ENCODE assay signal across 29 cellular contexts in genomic region chr2:70902579-70902978, GRCh38. TPM values are rescaled to one million over a fixed set of nuclear protein-coding genes. Genes with fewer than 3 reads are reported as not detected.
DNase-seq lines count a peak whose midpoint lies in the region; ATAC-seq and TF ChIP-seq lines count a peak whose summit lies in the region.
"Had no signal": no experiment of that assay in that cellular context is flagged by ENCODE, and none has a peak within 500 bp of the region (broad histone marks: within the 10 kb centered on the region; RNA-seq: fewer than 3 reads in every experiment).

No MANE protein-coding gene starts in this region.

- H3K4me1 ChIP-seq in skeletal muscle satellite cell (ENCODE audit: control insufficient read depth, insufficient read depth, low read length): peaks cover 16% of the 10 kb centered on the region
- H3K4me1 ChIP-seq: foreskin keratinocyte had no signal

- intact Hi-C loops in Calu3 (cut with micrococcal nuclease; ENCODE audit: unreplicated experiment): no loop called here

- no peak overlapping the region for H3K27ac Mint-ChIP-seq in activated naive CD8-positive, alpha-beta T cell
- H3K27ac Mint-ChIP-seq in activated naive CD8-positive, alpha-beta T cell treated with anti-CD3 and anti-CD28 coated beads, Interleukin-2, amount 50 U/mL, for 24 hours: no peak overlapping the region
- no peak overlapping the region for H3K27ac Mint-ChIP-seq in central memory CD8-positive, alpha-beta T cell (ENCODE audit: low read depth)
- H3K27ac Mint-ChIP-seq in naive B cell (no peak overlapping the region), Calu3 (ENCODE audit: unreplicated experiment) (no peak overlapping the region)
- H3K27ac Mint-ChIP-seq: activated naive CD8-positive, alpha-beta T cell treated with anti-CD3 and anti-CD28 coated beads, Interleukin-2, amount 10 ng/mL, durations not matched to agents 7 days and 5 days; T-helper 2 cell treated with Interferon-gamma antibody and Interleukin-4, amounts not matched to agents 5 μg/mL and 100 μg/mL, for 36 hours had no signal

- H3K9me3 Mint-ChIP-seq in activated naive CD8-positive, alpha-beta T cell (ENCODE audit: low read depth): no peaks in the 10 kb centered on the region
- H3K9me3 Mint-ChIP-seq in activated naive CD8-positive, alpha-beta T cell treated with anti-CD3 and anti-CD28 coated beads, Interleukin-2, amount 50 U/mL, for 24 hours: no peaks in the 10 kb centered on the region
- no peaks in the 10 kb centered on the region for H3K9me3 Mint-ChIP-seq in central memory CD8-positive, alpha-beta T cell
- H3K9me3 Mint-ChIP-seq in naive B cell (peaks cover 0 to 5% (median 1%) of the 10 kb centered on the region in 7 donors), Calu3 (ENCODE audit: low read depth, unreplicated experiment) (no peaks in the 10 kb centered on the region)
- H3K9me3 Mint-ChIP-seq: activated naive CD8-positive, alpha-beta T cell treated with anti-CD3 and anti-CD28 coated beads, Interleukin-2, amount 10 ng/mL, durations not matched to agents 7 days and 5 days; activated T-helper 2 cell treated with anti-CD3 and anti-CD28 coated beads, Interferon-gamma antibody, Interleukin-2, Interleukin-4, amounts not matched to agents 10 μg/mL and 5 μg/mL and 100 μg/mL, durations not matched to agents 14 hours and 24 hours and 36 hours; T-helper 2 cell treated with Interferon-gamma antibody and Interleukin-4, amounts not matched to agents 5 μg/mL and 100 μg/mL, for 36 hours had no signal

- peak overlapping the region; percentile 80 for H3K9ac ChIP-seq in skeletal muscle satellite cell (ENCODE audit: low read depth, low read length)

- CTCF ChIA-PET in Calu3 (lab: Charles Lee): no interaction called here

- peak overlapping the region; percentile 65 for H3K4me3 Mint-ChIP-seq in activated naive CD8-positive, alpha-beta T cell
- H3K4me3 Mint-ChIP-seq in activated naive CD8-positive, alpha-beta T cell treated with anti-CD3 and anti-CD28 coated beads, Interleukin-2, amount 50 U/mL, for 24 hours: no peak overlapping the region
- peak overlapping the region; percentile 76 for H3K4me3 Mint-ChIP-seq in central memory CD8-positive, alpha-beta T cell
- peak overlapping the region in 7 of 8 donors; percentile 15 to 78 (median 49) for H3K4me3 Mint-ChIP-seq in naive B cell
- H3K4me3 Mint-ChIP-seq in Calu3 (ENCODE audit: low read depth, unreplicated experiment): no peak overlapping the region

- no peak for TF ChIP-seq CTCF in Calu3 (IDR thresholded peaks at IDR 0.05; ENCODE audit: unreplicated experiment)

- H3K4me2 ChIP-seq in skeletal muscle satellite cell (ENCODE audit: low read length): peak overlapping the region; percentile 88

- peaks cover 5% of the 10 kb centered on the region for H3K36me3 ChIP-seq in skeletal muscle satellite cell (ENCODE audit: insufficient read depth, low read length)
- H3K36me3 ChIP-seq: left lung, right atrium auricular region, vagina had no signal

- ATAC-seq in activated naive CD8-positive, alpha-beta T cell treated with anti-CD3 and anti-CD28 coated beads, Interleukin-2, amount 50 U/mL, for 24 hours: no peak
- ATAC-seq in central memory CD8-positive, alpha-beta T cell (replicated peaks; ENCODE audit: extremely low read depth, poor library complexity, severe bottlenecking): no peak
- no peak for ATAC-seq in naive B cell (ENCODE audit: low read depth in 2 of 2)
- ATAC-seq in HG03378 (IDR thresholded peaks at IDR 0.05; ENCODE audit: unreplicated experiment): no peak
- ATAC-seq: foreskin keratinocyte, left lung had no signal

- peak overlapping the region; percentile 78 for H3K4me3 ChIP-seq in skeletal muscle satellite cell (ENCODE audit: low read length)
- H3K4me3 ChIP-seq: testis had no signal

- H3K9me3 ChIP-seq in skeletal muscle satellite cell (replicated peaks; ENCODE audit: low read length): no peaks in the 10 kb centered on the region
- H3K9me3 ChIP-seq: left lung, right atrium auricular region, testis, vagina had no signal

- H3K4me1 Mint-ChIP-seq in activated naive CD8-positive, alpha-beta T cell (ENCODE audit: low read depth): peaks cover 43% of the 10 kb centered on the region
- peaks cover 20% of the 10 kb centered on the region for H3K4me1 Mint-ChIP-seq in activated naive CD8-positive, alpha-beta T cell treated with anti-CD3 and anti-CD28 coated beads, Interleukin-2, amount 50 U/mL, for 24 hours
- H3K4me1 Mint-ChIP-seq in central memory CD8-positive, alpha-beta T cell: peaks cover 27% of the 10 kb centered on the region
- H3K4me1 Mint-ChIP-seq in naive B cell (peaks cover 33 to 59% (median 43%) of the 10 kb centered on the region in 3 donors), Calu3 (ENCODE audit: low read depth, unreplicated experiment) (peaks cover 9% of the 10 kb centered on the region)

- no TSS peak for BruUV-seq in Calu3 (replicated peaks; lab: Mats Ljungman, UMichigan)

- peaks cover 57% of the 10 kb centered on the region for H3K27me3 Mint-ChIP-seq in activated naive CD8-positive, alpha-beta T cell
- peaks cover 94% of the 10 kb centered on the region for H3K27me3 Mint-ChIP-seq in activated naive CD8-positive, alpha-beta T cell treated with anti-CD3 and anti-CD28 coated beads, Interleukin-2, amount 50 U/mL, for 24 hours
- peaks cover 97% of the 10 kb centered on the region for H3K27me3 Mint-ChIP-seq in central memory CD8-positive, alpha-beta T cell
- peaks cover 84 to 100% (median 94%) of the 10 kb centered on the region in 3 donors for H3K27me3 Mint-ChIP-seq in naive B cell
- H3K27me3 Mint-ChIP-seq in Calu3 (ENCODE audit: unreplicated experiment): peaks cover 79% of the 10 kb centered on the region

- DNase-seq in activated naive CD8-positive, alpha-beta T cell treated with anti-CD3 and anti-CD28 coated beads, Interleukin-2, amount 50 U/mL, for 24 hours: no peak
- no peak for DNase-seq in central memory CD8-positive, alpha-beta T cell (ENCODE audit: low spot score in 2 of 2)
- no peak for DNase-seq in naive B cell
- no peak for DNase-seq in NCI-H226
- DNase-seq in Calu3: no peak
- DNase-seq: activated CD4-positive, alpha-beta T cell treated with anti-CD3 and anti-CD28 coated beads, Interleukin-2, amount 50 U/mL, for 1 hour; activated naive CD8-positive, alpha-beta T cell treated with anti-CD3 and anti-CD28 coated beads, Interleukin-2, amount 10 ng/mL, durations not matched to agents 7 days and 5 days; effector CD4-positive, alpha-beta T cell; erythroblast; foreskin keratinocyte; H7; hippocampal formation; Kasumi-1; left lung; midbrain; MV-4-11; NCI-H2171; NCI-H526 treated with DMSO at 0.1 percent for 48 hours; nucleus accumbens; stimulated activated naive CD4-positive, alpha-beta T cell treated with Interleukin-2 at 50 U/mL for 16 hours; testis had no signal

- no peaks in the 10 kb centered on the region for H3K36me3 Mint-ChIP-seq in activated naive CD8-positive, alpha-beta T cell
- H3K36me3 Mint-ChIP-seq in activated naive CD8-positive, alpha-beta T cell treated with anti-CD3 and anti-CD28 coated beads, Interleukin-2, amount 50 U/mL, for 24 hours (ENCODE audit: low read depth): no peaks in the 10 kb centered on the region
- peaks cover 2% of the 10 kb centered on the region for H3K36me3 Mint-ChIP-seq in central memory CD8-positive, alpha-beta T cell (ENCODE audit: insufficient read depth)
- H3K36me3 Mint-ChIP-seq in naive B cell (peaks cover 6 to 14% of the 10 kb centered on the region in 2 donors), Calu3 (ENCODE audit: insufficient read depth, unreplicated experiment) (peaks cover 25% of the 10 kb centered on the region)
- H3K36me3 Mint-ChIP-seq: activated naive CD8-positive, alpha-beta T cell treated with anti-CD3 and anti-CD28 coated beads, Interleukin-2, amount 10 ng/mL, durations not matched to agents 7 days and 5 days had no signal

- H3K27me3 ChIP-seq in skeletal muscle satellite cell (ENCODE audit: control insufficient read depth, insufficient read depth, low read length): peaks cover 23% of the 10 kb centered on the region
- H3K27me3 ChIP-seq: testis had no signal

RNA-seq across cellular contexts. Expression of gene VAX2, which starts 2.2 kb away (rescaled TPM):
- not detected for polyA plus RNA-seq in naive B cell (ENCODE audit: low read depth in 6 of 6)
- total RNA-seq in skeletal muscle satellite cell (2012; rRNA removed): 4.2 and 4.8 TPM in 2 replicates
- not detected in 2 replicates for total RNA-seq in Calu3 (2022)
- total RNA-seq: activated naive CD8-positive, alpha-beta T cell treated with anti-CD3 and anti-CD28 coated beads, Interleukin-2, amount 10 ng/mL, durations not matched to agents 7 days and 5 days; activated T-helper 2 cell treated with anti-CD3 and anti-CD28 coated beads, Interferon-gamma antibody, Interleukin-2, Interleukin-4, amounts not matched to agents 10 μg/mL and 5 μg/mL and 100 μg/mL, durations not matched to agents 14 hours and 24 hours and 36 hours; H7; vagina had no signal

RNA-seq across cellular contexts. Expression of gene ATP6V1B1, which starts 33.1 kb away (rescaled TPM):
- not detected for polyA plus RNA-seq in naive B cell (ENCODE audit: low read depth in 6 of 6)
- total RNA-seq in skeletal muscle satellite cell (2012; rRNA removed): 1.3 TPM in 1 of 2 replicates, not detected in the other
- not detected in 2 replicates for total RNA-seq in Calu3 (2022)
- total RNA-seq: activated naive CD8-positive, alpha-beta T cell treated with anti-CD3 and anti-CD28 coated beads, Interleukin-2, amount 10 ng/mL, durations not matched to agents 7 days and 5 days; activated T-helper 2 cell treated with anti-CD3 and anti-CD28 coated beads, Interferon-gamma antibody, Interleukin-2, Interleukin-4, amounts not matched to agents 10 μg/mL and 5 μg/mL and 100 μg/mL, durations not matched to agents 14 hours and 24 hours and 36 hours; cerebellum; foreskin keratinocyte; right atrium auricular region; vagina had no signal

Comparison
In these comparisons a context has a peak if more than half of its experiments do, and no peak if none do; other contexts are left out.
1. H3K4me3 Mint-ChIP-seq: peak in activated naive CD8-positive, alpha-beta T cell (single experiment), central memory CD8-positive, alpha-beta T cell (single experiment) and naive B cell (7 of 8); none in activated naive CD8-positive, alpha-beta T cell treated with anti-CD3 and anti-CD28 coated beads, Interleukin-2, amount 50 U/mL, for 24 hours (single experiment) and Calu3 (single experiment).